36 cellular contexts compared by ENCODE assay signal in genomic region chr4:42612898-42613297, GRCh38.
"Had no signal": no experiment of that assay in that cellular context is flagged by ENCODE, and none has a peak within 500 bp of the region (broad histone marks: within the 10 kb centered on the region; RNA-seq: fewer than 3 reads in every experiment).

No MANE protein-coding gene starts in this region.

- DNase-seq: activated B cell treated with CpG ODN at 0.5 μM for 24 hours; activated CD4-positive, alpha-beta T cell treated with anti-CD3 and anti-CD28 coated beads for 48 hours; activated CD4-positive, alpha-beta T cell treated with anti-CD3 and anti-CD28 coated beads, Interleukin-2, amount 50 U/mL, for 1 hour; activated CD4-positive, alpha-beta T cell treated with anti-CD3 and anti-CD28 coated beads, Interleukin-2, amount 50 U/mL, for 48 hours; activated CD8-positive, alpha-beta memory T cell treated with anti-CD3 and anti-CD28 coated beads for 24 hours; activated CD8-positive, alpha-beta memory T cell treated with anti-CD3 and anti-CD28 coated beads, Interleukin-2, amount 50 U/mL, for 48 hours; activated CD8-positive, alpha-beta T cell treated with anti-CD3 and anti-CD28 coated beads for 36 hours; activated gamma-delta T cell; activated naive CD4-positive, alpha-beta T cell; activated naive CD4-positive, alpha-beta T cell treated with anti-CD3 and anti-CD28 coated beads, Interleukin-2, amount 10 ng/mL, durations not matched to agents 7 days and 5 days; activated T-cell treated with anti-CD3 and anti-CD28 coated beads for 4 hours; activated T-cell treated with anti-CD3 and anti-CD28 coated beads, Interleukin-2, amount 50 U/mL, for 24 hours; activated T-cell treated with anti-CD3 and anti-CD28 coated beads, Interleukin-2, amount 50 U/mL, for 72 hours; amniotic stem cell; anterior cingulate cortex; brain microvascular endothelial cell; cortex of kidney; dermis blood vessel endothelial cell; effector CD4-positive, alpha-beta T cell; effector memory CD8-positive, alpha-beta T cell; foreskin keratinocyte; gastrocnemius medialis; glutamatergic neuron; heart left ventricle; T-helper 1 cell; T-helper 17 cell; T1000; WERI-Rb-1 had no signal

- H3K27ac Mint-ChIP-seq: activated B cell treated with CpG ODN at 0.5 μM for 24 hours; activated CD8-positive, alpha-beta T cell treated with anti-CD3 and anti-CD28 coated beads for 36 hours; activated naive CD4-positive, alpha-beta T cell treated with anti-CD3 and anti-CD28 coated beads, Interleukin-2, amount 10 ng/mL, durations not matched to agents 7 days and 5 days; activated naive CD4-positive, alpha-beta T cell treated with anti-CD3 and anti-CD28 coated beads, Interleukin-2, amount 50 U/mL, for 72 hours; activated T-cell treated with anti-CD3 and anti-CD28 coated beads, Interleukin-2, amount 50 U/mL, for 24 hours; activated T-cell treated with anti-CD3 and anti-CD28 coated beads, Interleukin-2, amount 50 U/mL, for 72 hours; T-helper 17 cell; T-helper 2 cell treated with Interferon-gamma antibody and Interleukin-4, amounts not matched to agents 5 μg/mL and 100 μg/mL, for 36 hours had no signal

- H3K27me3 ChIP-seq: brain microvascular endothelial cell, esophagus muscularis mucosa, foreskin keratinocyte, gastrocnemius medialis, heart left ventricle had no signal

- H3K9me3 ChIP-seq: esophagus muscularis mucosa, gastrocnemius medialis, heart left ventricle had no signal

- H3K4me1 ChIP-seq: foreskin keratinocyte had no signal

- H3K4me3 Mint-ChIP-seq: activated B cell treated with CpG ODN at 0.5 μM for 24 hours; activated CD8-positive, alpha-beta T cell treated with anti-CD3 and anti-CD28 coated beads for 36 hours; activated naive CD4-positive, alpha-beta T cell treated with anti-CD3 and anti-CD28 coated beads, Interleukin-2, amount 10 ng/mL, durations not matched to agents 7 days and 5 days; activated T-cell treated with anti-CD3 and anti-CD28 coated beads, Interleukin-2, amount 50 U/mL, for 24 hours; activated T-cell treated with anti-CD3 and anti-CD28 coated beads, Interleukin-2, amount 50 U/mL, for 72 hours; central memory CD8-positive, alpha-beta T cell; effector memory CD8-positive, alpha-beta T cell; T-helper 17 cell; T-helper 2 cell treated with Interferon-gamma antibody and Interleukin-4, amounts not matched to agents 5 μg/mL and 100 μg/mL, for 36 hours had no signal

- ATAC-seq: activated CD4-positive, CD25-positive, alpha-beta regulatory T cell treated with anti-CD3 and anti-CD28 coated beads, Interleukin-2, amount 50 U/mL, for 24 hours; activated CD8-positive, alpha-beta T cell treated with anti-CD3 and anti-CD28 coated beads for 36 hours; activated naive CD4-positive, alpha-beta T cell treated with anti-CD3 and anti-CD28 coated beads, Interleukin-2, amount 50 U/mL, for 72 hours; activated T-cell treated with anti-CD3 and anti-CD28 coated beads, Interleukin-2, amount 50 U/mL, for 72 hours; effector memory CD8-positive, alpha-beta T cell; foreskin keratinocyte; gastrocnemius medialis; T-helper 17 cell had no signal

- H3K9me3 Mint-ChIP-seq: activated B cell treated with CpG ODN at 0.5 μM for 24 hours; activated CD8-positive, alpha-beta T cell treated with anti-CD3 and anti-CD28 coated beads for 36 hours; activated naive CD4-positive, alpha-beta T cell treated with anti-CD3 and anti-CD28 coated beads, Interleukin-2, amount 10 ng/mL, durations not matched to agents 7 days and 5 days; activated naive CD4-positive, alpha-beta T cell treated with anti-CD3 and anti-CD28 coated beads, Interleukin-2, amount 50 U/mL, for 72 hours; activated T-cell treated with anti-CD3 and anti-CD28 coated beads, Interleukin-2, amount 50 U/mL, for 24 hours; activated T-cell treated with anti-CD3 and anti-CD28 coated beads, Interleukin-2, amount 50 U/mL, for 72 hours; central memory CD8-positive, alpha-beta T cell; effector memory CD8-positive, alpha-beta T cell; T-helper 2 cell treated with Interferon-gamma antibody and Interleukin-4, amounts not matched to agents 5 μg/mL and 100 μg/mL, for 36 hours had no signal

- H3K27ac ChIP-seq: brain microvascular endothelial cell, esophagus muscularis mucosa, foreskin keratinocyte, WERI-Rb-1 had no signal

- H3K4me3 ChIP-seq: esophagus muscularis mucosa, gastrocnemius medialis, heart left ventricle had no signal

- H3K27me3 Mint-ChIP-seq: activated B cell treated with CpG ODN at 0.5 μM for 24 hours; activated CD8-positive, alpha-beta T cell treated with anti-CD3 and anti-CD28 coated beads for 36 hours; activated naive CD4-positive, alpha-beta T cell treated with anti-CD3 and anti-CD28 coated beads, Interleukin-2, amount 10 ng/mL, durations not matched to agents 7 days and 5 days; activated T-cell treated with anti-CD3 and anti-CD28 coated beads, Interleukin-2, amount 50 U/mL, for 24 hours; central memory CD8-positive, alpha-beta T cell; effector memory CD8-positive, alpha-beta T cell; T-helper 17 cell had no signal

- H3K36me3 ChIP-seq: brain microvascular endothelial cell, gastrocnemius medialis had no signal

- H3K4me1 Mint-ChIP-seq: activated B cell treated with CpG ODN at 0.5 μM for 24 hours; activated naive CD4-positive, alpha-beta T cell treated with anti-CD3 and anti-CD28 coated beads, Interleukin-2, amount 10 ng/mL, durations not matched to agents 7 days and 5 days had no signal

- FAIRE-seq: astrocyte, bronchial epithelial cell, colon had no signal
